ENCODE assay signal across 8 cellular contexts in the genomic region with DNA sequence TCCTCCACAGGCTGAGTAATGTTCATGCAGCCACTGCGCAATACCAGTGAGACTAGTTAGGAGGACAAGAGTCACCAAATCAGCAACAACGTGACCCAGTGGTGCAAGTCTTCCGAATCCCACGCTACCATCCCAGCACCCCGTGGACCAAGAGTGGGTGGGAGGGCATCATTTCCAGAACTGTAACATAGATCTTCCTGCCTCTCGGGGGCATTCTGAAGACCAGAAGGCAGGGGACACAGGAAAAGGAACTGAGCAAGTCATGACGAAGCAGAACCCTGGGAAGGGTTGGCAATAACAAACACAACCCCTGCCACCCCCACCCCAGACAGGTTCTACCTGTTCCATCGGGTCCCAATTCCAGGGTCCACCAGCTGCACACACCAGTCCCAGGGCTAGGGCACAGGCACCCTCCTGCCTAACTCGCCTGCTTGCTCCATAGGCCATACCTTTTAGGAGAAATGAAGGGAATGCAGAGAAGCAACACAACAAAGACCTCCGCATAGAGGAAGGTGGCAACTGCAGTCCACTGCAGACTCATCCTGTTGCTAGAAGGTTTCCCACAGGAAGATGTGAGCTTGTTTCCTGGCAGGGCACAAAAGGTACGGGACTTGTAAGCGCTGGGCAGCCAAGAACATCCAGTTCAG. TPM values are rescaled to one million over a fixed set of nuclear protein-coding genes. Genes with fewer than 3 reads are reported as not detected.
A peak's percentile ranks its signal among the peaks of the same experiment; 100 is the strongest.
DNase-seq lines count a peak whose midpoint lies in the region; TF ChIP-seq lines count a peak whose summit lies in the region.

No MANE protein-coding gene starts in this region.

- H3K4me3 Mint-ChIP-seq in CD4-positive, alpha-beta memory T cell, result peak overlapping the region; percentile 84 to 89 (median 87)
- peak overlapping the region; percentile 92 for H3K4me3 Mint-ChIP-seq in dendritic cell treated with granulocyte-macrophage colony-stimulating factor and Interleukin-4, amounts not matched to agents 40 ng/mL and 50 ng/mL, for 4 days
- H3K4me3 Mint-ChIP-seq in nephron, result peak overlapping the region; percentile 87 to 90 (median 87)

- H3K4me1 Mint-ChIP-seq in CD4-positive, alpha-beta memory T cell, result peaks cover 15 to 44% (median 24%) of the 10 kb centered on the region in 4 donors
- H3K4me1 Mint-ChIP-seq in dendritic cell treated with granulocyte-macrophage colony-stimulating factor and Interleukin-4, amounts not matched to agents 40 ng/mL and 50 ng/mL, for 4 days (ENCODE audit: low read depth), result peaks cover 24% of the 10 kb centered on the region
- peaks cover 18% of the 10 kb centered on the region for H3K4me1 Mint-ChIP-seq in nephron

- POLR2A ChIA-PET in CD4-positive, alpha-beta memory T cell (lab: Charles Lee; ENCODE audit: partially characterized antibody), result interaction anchor here (0.6 to 0.7 kb wide), 3 partner anchors 9 to 204 kb away, joined by 3 read pairs; no protein-coding TSS in a partner anchor

- peaks cover 40% of the 10 kb centered on the region for H3K4me1 ChIP-seq in CD4-positive, alpha-beta memory T cell (ENCODE audit: insufficient read depth, low read length)
- H3K4me1 ChIP-seq in MM.1S (ENCODE audit: low read length), result peaks cover 17% of the 10 kb centered on the region

- intact Hi-C loops in CD4-positive, alpha-beta memory T cell (cut with micrococcal nuclease), result loop anchor here (5.0 to 10.0 kb wide), 2 partner anchors 36 to 108 kb away; a partner anchor contains a TSS
- intact Hi-C loops in dendritic cell treated with granulocyte-macrophage colony-stimulating factor and Interleukin-4, amounts not matched to agents 40 ng/mL and 50 ng/mL, for 4 days (cut with micrococcal nuclease), result no loop called here

- H3K27me3 Mint-ChIP-seq in CD4-positive, alpha-beta memory T cell, result no peaks in the 10 kb centered on the region
- no peaks in the 10 kb centered on the region for H3K27me3 Mint-ChIP-seq in dendritic cell treated with granulocyte-macrophage colony-stimulating factor and Interleukin-4, amounts not matched to agents 40 ng/mL and 50 ng/mL, for 4 days
- H3K27me3 Mint-ChIP-seq in nephron (ENCODE audit: low read depth), result peaks cover 6% of the 10 kb centered on the region

- H3K4me2 ChIP-seq in MM.1S (ENCODE audit: low read depth, low read length), result peak overlapping the region; percentile 92

- no peaks in the 10 kb centered on the region for H3K9me2 ChIP-seq in MM.1S (replicated peaks; ENCODE audit: insufficient read depth, low read length)

- peaks cover 22% of the 10 kb centered on the region for H3K36me3 ChIP-seq in CD4-positive, alpha-beta memory T cell (ENCODE audit: insufficient read depth, low read length)
- H3K36me3 ChIP-seq in MM.1S (replicated peaks; ENCODE audit: insufficient read depth, low read length), result 0 out of 2 replicates have a peak, but pooled peaks cover 2% of the 10 kb centered on the region

- no peaks in the 10 kb centered on the region for H3K27me3 ChIP-seq in CD4-positive, alpha-beta memory T cell (ENCODE audit: insufficient read depth, low read length)
- H3K27me3 ChIP-seq in MM.1S (replicated peaks; ENCODE audit: insufficient read depth, low read length), result no peaks in the 10 kb centered on the region

- TF ChIP-seq CTCF in MM.1S (IDR thresholded peaks at IDR 0.05; ENCODE audit: low read length), result no peak
- TF ChIP-seq CTCF in nephron (IDR thresholded peaks at IDR 0.05; ENCODE audit: unreplicated experiment in 3 of 3), result no peak

- no peaks in the 10 kb centered on the region for H3F3A ChIP-seq in MM.1S (ENCODE audit: insufficient read depth, low read length)

- no peak for DNase-seq in CD4-positive, alpha-beta memory T cell
- no peak for DNase-seq in MM.1S
- DNase-seq in NCI-H748 treated with DMSO at 0.1 percent for 48 hours (lab: John Stamatoyannopoulos, UW), result no peak
- no peak for DNase-seq in islet precursor cell
- no peak for DNase-seq in epidermal melanocyte (ENCODE audit: insufficient read length, low spot score)
- no peak for DNase-seq in NCI-H1694 treated with DMSO at 0.1 percent for 48 hours (lab: John Stamatoyannopoulos, UW)

- H4K20me1 ChIP-seq in MM.1S (ENCODE audit: insufficient read depth, low read length), result no peaks in the 10 kb centered on the region

- H3K9ac ChIP-seq in MM.1S (ENCODE audit: low read length), result peak overlapping the region; percentile 53

- CTCF ChIA-PET in CD4-positive, alpha-beta memory T cell (lab: Charles Lee; ENCODE audit: partially characterized antibody), result no interaction called here

- H3K36me3 Mint-ChIP-seq in CD4-positive, alpha-beta memory T cell, result peaks cover 6 to 19% of the 10 kb centered on the region in 2 donors
- peaks cover 61% of the 10 kb centered on the region for H3K36me3 Mint-ChIP-seq in dendritic cell treated with granulocyte-macrophage colony-stimulating factor and Interleukin-4, amounts not matched to agents 40 ng/mL and 50 ng/mL, for 4 days (ENCODE audit: low read depth)
- H3K36me3 Mint-ChIP-seq in nephron (ENCODE audit: low read depth), result peaks cover 27% of the 10 kb centered on the region

- no peak overlapping the region for H2AFZ ChIP-seq in MM.1S (ENCODE audit: low read length)

- peak overlapping the region; percentile 71 for H3K27ac ChIP-seq in CD4-positive, alpha-beta memory T cell (ENCODE audit: low read depth, low read length)
- H3K27ac ChIP-seq in MM.1S (ENCODE audit: low read length), result no peak overlapping the region

- H3K4me3 ChIP-seq in CD4-positive, alpha-beta memory T cell (ENCODE audit: low read length in 2 of 2), result peak overlapping the region; percentile 17 to 63
- peak overlapping the region; percentile 69 for H3K4me3 ChIP-seq in MM.1S (ENCODE audit: low read length)

- H3K9me3 Mint-ChIP-seq in CD4-positive, alpha-beta memory T cell, result peaks cover 0 to under 1% (median 0%) of the 10 kb centered on the region in 8 donors
- H3K9me3 Mint-ChIP-seq in dendritic cell treated with granulocyte-macrophage colony-stimulating factor and Interleukin-4, amounts not matched to agents 40 ng/mL and 50 ng/mL, for 4 days, result no peaks in the 10 kb centered on the region
- H3K9me3 Mint-ChIP-seq in nephron, result peaks cover 16% of the 10 kb centered on the region

- no peaks in the 10 kb centered on the region for H3K9me3 ChIP-seq in CD4-positive, alpha-beta memory T cell (ENCODE audit: control insufficient read depth in 1 of 2, low read length in 2 of 2)
- H3K9me3 ChIP-seq in MM.1S (replicated peaks; ENCODE audit: insufficient read depth, low read length), result no peaks in the 10 kb centered on the region

- peak overlapping the region; percentile 61 to 88 (median 84) for H3K27ac Mint-ChIP-seq in CD4-positive, alpha-beta memory T cell
- H3K27ac Mint-ChIP-seq in dendritic cell treated with granulocyte-macrophage colony-stimulating factor and Interleukin-4, amounts not matched to agents 40 ng/mL and 50 ng/mL, for 4 days, result peak overlapping the region; percentile 92
- peak overlapping the region; percentile 47 to 91 (median 78) for H3K27ac Mint-ChIP-seq in nephron

- H3K79me2 ChIP-seq in MM.1S (ENCODE audit: low read length), result peaks cover 45% of the 10 kb centered on the region

RNA-seq across cellular contexts. Expression of a gene that starts 1.4 kb away (rescaled TPM):
- 100 to 1,000 TPM; 126 to 128 TPM for total RNA-seq in CD4-positive, alpha-beta memory T cell
- 100 to 1,000 TPM; 306 to 510 TPM for polyA plus RNA-seq in CD4-positive, alpha-beta memory T cell

RNA-seq across cellular contexts. Expression of a gene that starts 1.8 kb away (rescaled TPM):
- 1 to 10 TPM; 6.7 to 6.8 TPM for total RNA-seq in CD4-positive, alpha-beta memory T cell
- polyA plus RNA-seq in CD4-positive, alpha-beta memory T cell, result 1 to 10 TPM; 1.7 to 3.0 TPM

RNA-seq across cellular contexts. Expression of a gene that starts 35.1 kb away (rescaled TPM):
- 1 to 10 TPM in 1 of 2 experiments, under 1 TPM in 1; 0.84 to 1.4 TPM for total RNA-seq in CD4-positive, alpha-beta memory T cell
- polyA plus RNA-seq in CD4-positive, alpha-beta memory T cell, result under 1 TPM; 0.11 to 0.21 TPM

RNA-seq across cellular contexts. Expression of a gene that starts 41.2 kb away (rescaled TPM):
- not detected for total RNA-seq in CD4-positive, alpha-beta memory T cell
- not detected for polyA plus RNA-seq in CD4-positive, alpha-beta memory T cell

RNA-seq across cellular contexts. Expression of a gene that starts 49.2 kb away (rescaled TPM):
- not detected for total RNA-seq in CD4-positive, alpha-beta memory T cell
- polyA plus RNA-seq in CD4-positive, alpha-beta memory T cell, result not detected
